ENCODE assay signal across 2 cellular contexts in genomic region chr19:5540208-5540607, GRCh38.
TF ChIP-seq lines count a peak whose summit lies in the region.

No MANE protein-coding gene starts in this region.

TF ChIP-seq in HepG2, 621 proteins besides CTCF, POLR2A, EP300 and RAD21:
- TF ChIP-seq STAG1 (CRISPR knock-in tag; IDR thresholded peaks at IDR 0.05) = no peak
- TF ChIP-seq ZBTB33 (CRISPR knock-in tag; IDR thresholded peaks at IDR 0.05) = peak; percentile 51; the same call in 1 of the 2 replicates

TF ChIP-seq in neural cell, 6 proteins besides CTCF, POLR2A, EP300 and RAD21:
- TF ChIP-seq TAF1 (IDR thresholded peaks at IDR 0.05; ENCODE audit: low read depth) = no peak
- TF ChIP-seq MXI1 (conservative IDR thresholded peaks at IDR 0.05; ENCODE audit: poor library complexity, severe bottlenecking) = no peak
- TF ChIP-seq POLR2AphosphoS5 (IDR thresholded peaks at IDR 0.05) = no peak
- TF ChIP-seq EZH2 (IDR thresholded peaks at IDR 0.05; ENCODE audit: borderline replicate concordance, insufficient read depth, low read length, poor library complexity, severe bottlenecking) = no peak
